Comparison of ENCODE assay signal across 29 cellular contexts in genomic region chr16:4025428-4025827, GRCh38.
"Had no signal": no experiment of that assay in that cellular context is flagged by ENCODE, and none has a peak within 500 bp of the region (broad histone marks: within the 10 kb centered on the region; RNA-seq: fewer than 3 reads in every experiment).

No MANE protein-coding gene starts in this region.

- DNase-seq: activated CD4-positive, alpha-beta T cell treated with anti-CD3 and anti-CD28 coated beads, Interleukin-2, amount 10 ng/mL, durations not matched to agents 24 days and 14 days; activated CD4-positive, alpha-beta T cell treated with anti-CD3 and anti-CD28 coated beads, Interleukin-2, amount 50 U/mL, for 4 hours; activated CD8-positive, alpha-beta T cell treated with anti-CD3 and anti-CD28 coated beads for 36 hours; activated gamma-delta T cell; activated naive CD4-positive, alpha-beta T cell treated with Interleukin-2 at 50 U/mL for 16 hours; activated naive CD8-positive, alpha-beta T cell treated with anti-CD3 and anti-CD28 coated beads, Interleukin-2, amount 10 ng/mL, durations not matched to agents 7 days and 5 days; activated T-cell treated with anti-CD3 and anti-CD28 coated beads, Interleukin-2, amount 50 U/mL, for 1 hour; activated T-cell treated with anti-CD3 and anti-CD28 coated beads, Interleukin-2, amount 50 U/mL, for 72 hours; amygdala; Kasumi-1; KBM-7; MG63; NCI-H1048; NCI-H1105 treated with DMSO at 0.1 percent for 48 hours; NCI-H1436; NCI-H1694; NCI-H1930; NCI-H2081 treated with DMSO at 0.1 percent for 48 hours; NCI-H226; NCI-H524 treated with DMSO at 0.1 percent for 48 hours; SIG-M5; T-cell; T1000 had no signal

- H3K4me3 ChIP-seq: ascending aorta, MG63 had no signal

- H3K9me3 ChIP-seq: ascending aorta had no signal

- H3K4me1 ChIP-seq: ascending aorta had no signal

- H3K36me3 Mint-ChIP-seq: IgD-negative memory B cell had no signal

- H3K4me3 Mint-ChIP-seq: activated CD4-positive, alpha-beta T cell treated with anti-CD3 and anti-CD28 coated beads, Interleukin-2, amount 10 ng/mL, durations not matched to agents 24 days and 14 days; activated CD8-positive, alpha-beta T cell treated with anti-CD3 and anti-CD28 coated beads for 36 hours; activated naive CD4-positive, alpha-beta T cell treated with anti-CD3 and anti-CD28 coated beads, Interleukin-2, amount 50 U/mL, for 24 hours; activated naive CD8-positive, alpha-beta T cell treated with anti-CD3 and anti-CD28 coated beads, Interleukin-2, amount 10 ng/mL, durations not matched to agents 7 days and 5 days; activated T-cell treated with anti-CD3 and anti-CD28 coated beads, Interleukin-2, amount 50 U/mL, for 72 hours; T-cell had no signal

- H3K27ac Mint-ChIP-seq: activated CD4-positive, alpha-beta T cell treated with anti-CD3 and anti-CD28 coated beads, Interleukin-2, amount 10 ng/mL, durations not matched to agents 24 days and 14 days; activated CD8-positive, alpha-beta T cell treated with anti-CD3 and anti-CD28 coated beads for 36 hours; activated naive CD4-positive, alpha-beta T cell treated with anti-CD3 and anti-CD28 coated beads, Interleukin-2, amount 50 U/mL, for 24 hours; activated naive CD8-positive, alpha-beta T cell treated with anti-CD3 and anti-CD28 coated beads, Interleukin-2, amount 10 ng/mL, durations not matched to agents 7 days and 5 days; activated T-cell treated with anti-CD3 and anti-CD28 coated beads, Interleukin-2, amount 50 U/mL, for 72 hours; activated T-helper 2 cell treated with anti-CD3 and anti-CD28 coated beads, Interferon-gamma antibody, Interleukin-2, Interleukin-4, amounts not matched to agents 10 μg/mL and 5 μg/mL and 100 μg/mL, durations not matched to agents 14 hours and 24 hours and 36 hours; IgD-negative memory B cell; T-cell had no signal

- ATAC-seq: activated CD8-positive, alpha-beta T cell treated with anti-CD3 and anti-CD28 coated beads for 36 hours; activated T-cell treated with anti-CD3 and anti-CD28 coated beads, Interleukin-2, amount 50 U/mL, for 72 hours; Panc1; SK-N-SH treated with all-trans-retinoic acid at 6 μM for 48 hours; T-cell had no signal

- H3K27me3 ChIP-seq: ascending aorta, MG63 had no signal

- H3K27ac ChIP-seq: ascending aorta had no signal

- H3K27me3 Mint-ChIP-seq: activated CD4-positive, alpha-beta T cell treated with anti-CD3 and anti-CD28 coated beads, Interleukin-2, amount 10 ng/mL, durations not matched to agents 24 days and 14 days; activated CD8-positive, alpha-beta T cell treated with anti-CD3 and anti-CD28 coated beads for 36 hours; activated naive CD4-positive, alpha-beta T cell treated with anti-CD3 and anti-CD28 coated beads, Interleukin-2, amount 50 U/mL, for 24 hours; activated naive CD8-positive, alpha-beta T cell treated with anti-CD3 and anti-CD28 coated beads, Interleukin-2, amount 10 ng/mL, durations not matched to agents 7 days and 5 days; T-cell had no signal

- H3K9me3 Mint-ChIP-seq: activated CD4-positive, alpha-beta T cell treated with anti-CD3 and anti-CD28 coated beads, Interleukin-2, amount 10 ng/mL, durations not matched to agents 24 days and 14 days; activated CD8-positive, alpha-beta T cell treated with anti-CD3 and anti-CD28 coated beads for 36 hours; activated naive CD4-positive, alpha-beta T cell treated with anti-CD3 and anti-CD28 coated beads, Interleukin-2, amount 50 U/mL, for 24 hours; activated T-cell treated with anti-CD3 and anti-CD28 coated beads, Interleukin-2, amount 50 U/mL, for 72 hours; activated T-helper 2 cell treated with anti-CD3 and anti-CD28 coated beads, Interferon-gamma antibody, Interleukin-2, Interleukin-4, amounts not matched to agents 10 μg/mL and 5 μg/mL and 100 μg/mL, durations not matched to agents 14 hours and 24 hours and 36 hours; T-cell had no signal
